12 cellular contexts compared by ENCODE assay signal in the genomic region with DNA sequence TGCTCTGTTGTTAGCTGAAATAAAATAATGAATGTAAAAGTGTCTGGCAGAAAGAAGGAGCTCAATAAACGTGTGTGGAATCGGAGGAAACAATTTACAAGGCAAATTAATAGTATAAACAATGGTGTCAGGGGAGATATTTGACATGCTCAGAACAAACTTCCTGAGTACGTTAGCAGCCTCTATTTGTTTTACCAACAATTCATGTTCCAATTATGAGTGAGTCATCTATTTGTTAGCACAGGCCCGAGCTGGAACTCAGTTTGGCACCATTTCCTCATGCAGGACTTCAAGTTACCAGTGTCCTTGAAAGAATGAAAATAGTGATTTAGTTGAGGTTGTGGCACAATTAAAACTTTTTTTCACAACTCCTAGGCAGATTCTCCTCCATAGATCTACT. TPM values are rescaled to one million over a fixed set of nuclear protein-coding genes. Genes with fewer than 3 reads are reported as not detected.
A peak's percentile ranks its signal among the peaks of the same experiment; 100 is the strongest.
DNase-seq lines count a peak whose midpoint lies in the region; ATAC-seq, FAIRE-seq and TF ChIP-seq lines count a peak whose summit lies in the region.
"Had no signal": no experiment of that assay in that cellular context is flagged by ENCODE, and none has a peak within 500 bp of the region (broad histone marks: within the 10 kb centered on the region; RNA-seq: fewer than 3 reads in every experiment).

No MANE protein-coding gene starts in this region.

- TF ChIP-seq CTCF in AG10803 (conservative IDR thresholded peaks at IDR 0.05; ENCODE audit: low read length) (no peak), bronchial epithelial cell (IDR thresholded peaks at IDR 0.05; ENCODE audit: insufficient read depth, low read length, severe bottlenecking) (no peak)

- DNase-seq in AG10803 (ENCODE audit: low read depth) (peak; percentile 80), LoVo (ENCODE audit: low spot score) (peak; percentile 63), bronchial epithelial cell (ENCODE audit: low read depth) (peak; percentile 95), lung microvascular endothelial cell (ENCODE audit: low read depth in 2 of 2) (peak; percentile 34 to 86), KG1 (lab: John Stamatoyannopoulos, UW) (no peak)
- DNase-seq: activated effector memory CD4-positive, alpha-beta T cell treated with Interleukin-2 at 50 U/mL for 16 hours; NCI-H1092 treated with DMSO at 0.1 percent for 48 hours had no signal

- no peaks in the 10 kb centered on the region for H3K36me3 ChIP-seq in bronchial epithelial cell (ENCODE audit: control insufficient read depth, insufficient read depth, low read length)
- H3K36me3 ChIP-seq: esophagus muscularis mucosa had no signal

- H3K4me3 ChIP-seq in AG10803 (ENCODE audit: low read length) (no peak overlapping the region), bronchial epithelial cell (ENCODE audit: low read depth, low read length) (no peak overlapping the region)
- H3K4me3 ChIP-seq: esophagus muscularis mucosa had no signal

- no peaks in the 10 kb centered on the region for H3K27me3 ChIP-seq in bronchial epithelial cell (ENCODE audit: control insufficient read depth, insufficient read depth, low read length)

- ATAC-seq in HG03139 (IDR thresholded peaks at IDR 0.05; ENCODE audit: unreplicated experiment) = no peak
- no peak for ATAC-seq in HG03280 (IDR thresholded peaks at IDR 0.05; ENCODE audit: unreplicated experiment)
- no peak for ATAC-seq in HG03520 (IDR thresholded peaks at IDR 0.05; ENCODE audit: unreplicated experiment)
- ATAC-seq: natural killer cell treated with Interleukin-12 subunit alpha and Interleukin-12 subunit beta and Interleukin-15 and Interleukin-18, amount 100 ng/mL, for 72 hours had no signal

- peak; percentile 13 for FAIRE-seq in bronchial epithelial cell (lab: Jason Lieb, UNC)

RNA-seq across cellular contexts. Expression of a gene that starts 9.1 kb away (rescaled TPM):
- total RNA-seq in bronchial epithelial cell (0.13 TPM in 1 of 2 replicates, not detected in the other), lung microvascular endothelial cell (under 0.01 TPM in 1 of 2 replicates, not detected in the other)
- total RNA-seq: natural killer cell treated with Interleukin-12 subunit alpha and Interleukin-12 subunit beta and Interleukin-15 and Interleukin-18, amount 100 ng/mL, for 72 hours had no signal
